In the genomic region with DNA sequence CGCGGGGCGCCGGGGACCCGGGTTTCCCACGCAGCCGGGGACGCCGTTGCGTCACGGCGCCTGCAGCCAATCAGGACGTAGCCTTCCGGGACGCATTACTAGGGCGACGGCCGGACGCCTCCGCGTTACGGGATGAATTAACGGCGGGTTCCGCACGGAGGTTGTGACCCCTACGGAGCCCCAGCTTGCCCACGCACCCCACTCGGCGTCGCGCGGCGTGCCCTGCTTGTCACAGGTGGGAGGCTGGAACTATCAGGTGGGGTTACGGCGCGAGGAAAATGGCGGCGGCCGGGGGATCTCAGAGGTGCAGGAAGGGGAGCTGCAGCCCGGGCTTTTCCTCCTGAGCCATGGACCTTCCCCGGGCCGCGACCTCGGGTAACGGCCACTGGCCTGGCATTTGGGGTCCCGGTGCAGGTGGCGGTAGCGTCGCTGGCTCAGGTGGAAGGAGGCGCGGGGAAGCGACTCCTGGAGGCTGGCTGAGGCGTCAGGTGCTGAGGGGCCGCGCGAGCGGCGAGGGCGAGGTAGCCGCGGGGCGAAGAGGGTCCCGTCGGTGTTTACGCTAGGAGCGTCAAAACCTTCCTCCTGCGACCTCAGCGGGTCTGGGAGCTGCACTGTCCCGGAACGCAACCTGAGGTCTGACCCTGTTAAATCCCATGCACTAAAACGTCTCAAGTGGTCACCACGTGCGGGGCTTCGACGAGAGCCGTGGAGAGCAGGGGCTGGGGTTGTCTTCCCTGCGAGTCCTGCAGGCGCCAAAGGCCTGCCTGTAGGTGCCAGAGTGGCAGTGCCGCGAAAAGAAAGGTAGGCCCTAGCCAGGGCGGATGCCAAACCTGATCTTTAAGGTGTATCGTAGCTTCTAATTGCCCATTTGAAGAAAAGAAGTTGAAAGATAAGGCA, we compare ENCODE assay signal across 1 cellular context.
TF ChIP-seq lines count a peak whose summit lies in the region.

A gene (plus strand): TSS at position 98 of the 897 bp plus-strand sequence. CDS start 78,345 bp downstream, outside the sequence.

TF ChIP-seq in WTC11, 78 proteins besides CTCF, POLR2A, EP300 and RAD21 (continued from another document and continues in another):
- TF ChIP-seq, protein P1, sequence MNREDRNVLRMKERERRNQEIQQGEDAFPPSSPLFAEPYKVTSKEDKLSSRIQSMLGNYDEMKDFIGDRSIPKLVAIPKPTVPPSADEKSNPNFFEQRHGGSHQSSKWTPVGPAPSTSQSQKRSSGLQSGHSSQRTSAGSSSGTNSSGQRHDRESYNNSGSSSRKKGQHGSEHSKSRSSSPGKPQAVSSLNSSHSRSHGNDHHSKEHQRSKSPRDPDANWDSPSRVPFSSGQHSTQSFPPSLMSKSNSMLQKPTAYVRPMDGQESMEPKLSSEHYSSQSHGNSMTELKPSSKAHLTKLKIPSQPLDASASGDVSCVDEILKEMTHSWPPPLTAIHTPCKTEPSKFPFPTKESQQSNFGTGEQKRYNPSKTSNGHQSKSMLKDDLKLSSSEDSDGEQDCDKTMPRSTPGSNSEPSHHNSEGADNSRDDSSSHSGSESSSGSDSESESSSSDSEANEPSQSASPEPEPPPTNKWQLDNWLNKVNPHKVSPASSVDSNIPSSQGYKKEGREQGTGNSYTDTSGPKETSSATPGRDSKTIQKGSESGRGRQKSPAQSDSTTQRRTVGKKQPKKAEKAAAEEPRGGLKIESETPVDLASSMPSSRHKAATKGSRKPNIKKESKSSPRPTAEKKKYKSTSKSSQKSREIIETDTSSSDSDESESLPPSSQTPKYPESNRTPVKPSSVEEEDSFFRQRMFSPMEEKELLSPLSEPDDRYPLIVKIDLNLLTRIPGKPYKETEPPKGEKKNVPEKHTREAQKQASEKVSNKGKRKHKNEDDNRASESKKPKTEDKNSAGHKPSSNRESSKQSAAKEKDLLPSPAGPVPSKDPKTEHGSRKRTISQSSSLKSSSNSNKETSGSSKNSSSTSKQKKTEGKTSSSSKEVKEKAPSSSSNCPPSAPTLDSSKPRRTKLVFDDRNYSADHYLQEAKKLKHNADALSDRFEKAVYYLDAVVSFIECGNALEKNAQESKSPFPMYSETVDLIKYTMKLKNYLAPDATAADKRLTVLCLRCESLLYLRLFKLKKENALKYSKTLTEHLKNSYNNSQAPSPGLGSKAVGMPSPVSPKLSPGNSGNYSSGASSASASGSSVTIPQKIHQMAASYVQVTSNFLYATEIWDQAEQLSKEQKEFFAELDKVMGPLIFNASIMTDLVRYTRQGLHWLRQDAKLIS (CRISPR knock-in tag; IDR thresholded peaks at IDR 0.05; ENCODE audit: borderline replicate concordance): no peak
- TF ChIP-seq, protein P2, sequence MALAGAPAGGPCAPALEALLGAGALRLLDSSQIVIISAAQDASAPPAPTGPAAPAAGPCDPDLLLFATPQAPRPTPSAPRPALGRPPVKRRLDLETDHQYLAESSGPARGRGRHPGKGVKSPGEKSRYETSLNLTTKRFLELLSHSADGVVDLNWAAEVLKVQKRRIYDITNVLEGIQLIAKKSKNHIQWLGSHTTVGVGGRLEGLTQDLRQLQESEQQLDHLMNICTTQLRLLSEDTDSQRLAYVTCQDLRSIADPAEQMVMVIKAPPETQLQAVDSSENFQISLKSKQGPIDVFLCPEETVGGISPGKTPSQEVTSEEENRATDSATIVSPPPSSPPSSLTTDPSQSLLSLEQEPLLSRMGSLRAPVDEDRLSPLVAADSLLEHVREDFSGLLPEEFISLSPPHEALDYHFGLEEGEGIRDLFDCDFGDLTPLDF (CRISPR knock-in tag; IDR thresholded peaks at IDR 0.05): peak; percentile 88
- TF ChIP-seq ZNF138 (CRISPR knock-in tag; conservative IDR thresholded peaks at IDR 0.05) (0 out of 2 replicates have a peak, but pooled peaks have one; percentile 47), SMAD3 (CRISPR knock-in tag; IDR thresholded peaks at IDR 0.05; ENCODE audit: borderline replicate concordance) (peak; percentile 90), GRHL2 (CRISPR knock-in tag; IDR thresholded peaks at IDR 0.05; ENCODE audit: insufficient replicate concordance, severe bottlenecking) (no peak), SMAD4 (CRISPR knock-in tag; IDR thresholded peaks at IDR 0.05) (no peak; the same call in 1 of the 2 replicates), ZNF396 (CRISPR knock-in tag; IDR thresholded peaks at IDR 0.05; ENCODE audit: borderline replicate concordance) (no peak), FOXJ3 (CRISPR knock-in tag; IDR thresholded peaks at IDR 0.05; ENCODE audit: borderline replicate concordance) (0 out of 2 replicates have a peak, but pooled peaks have one; percentile 58), CREM (CRISPR knock-in tag; IDR thresholded peaks at IDR 0.05) (peak; percentile 93), CBFB (CRISPR knock-in tag; IDR thresholded peaks at IDR 0.05; ENCODE audit: low read depth) (no peak; the same call in 1 of the 2 replicates), ZNF219 (CRISPR knock-in tag; IDR thresholded peaks at IDR 0.05; ENCODE audit: borderline replicate concordance) (no peak), CREB1 (CRISPR knock-in tag; IDR thresholded peaks at IDR 0.05) (peak; percentile 88), SP1 (CRISPR knock-in tag; conservative IDR thresholded peaks at IDR 0.05) (peak; percentile 69), NR2C2 (CRISPR knock-in tag; IDR thresholded peaks at IDR 0.05) (0 out of 2 replicates have a peak, but pooled peaks have one; percentile 48), ZNF317 (CRISPR knock-in tag; IDR thresholded peaks at IDR 0.05; ENCODE audit: borderline replicate concordance, low read depth) (0 out of 2 replicates have a peak, but pooled peaks have one; percentile 32), SOX15 (CRISPR knock-in tag; IDR thresholded peaks at IDR 0.05) (no peak)
- TF ChIP-seq, protein P3, sequence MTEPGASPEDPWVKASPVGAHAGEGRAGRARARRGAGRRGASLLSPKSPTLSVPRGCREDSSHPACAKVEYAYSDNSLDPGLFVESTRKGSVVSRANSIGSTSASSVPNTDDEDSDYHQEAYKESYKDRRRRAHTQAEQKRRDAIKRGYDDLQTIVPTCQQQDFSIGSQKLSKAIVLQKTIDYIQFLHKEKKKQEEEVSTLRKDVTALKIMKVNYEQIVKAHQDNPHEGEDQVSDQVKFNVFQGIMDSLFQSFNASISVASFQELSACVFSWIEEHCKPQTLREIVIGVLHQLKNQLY (CRISPR knock-in tag; IDR thresholded peaks at IDR 0.05): no peak
- TF ChIP-seq, protein P4, sequence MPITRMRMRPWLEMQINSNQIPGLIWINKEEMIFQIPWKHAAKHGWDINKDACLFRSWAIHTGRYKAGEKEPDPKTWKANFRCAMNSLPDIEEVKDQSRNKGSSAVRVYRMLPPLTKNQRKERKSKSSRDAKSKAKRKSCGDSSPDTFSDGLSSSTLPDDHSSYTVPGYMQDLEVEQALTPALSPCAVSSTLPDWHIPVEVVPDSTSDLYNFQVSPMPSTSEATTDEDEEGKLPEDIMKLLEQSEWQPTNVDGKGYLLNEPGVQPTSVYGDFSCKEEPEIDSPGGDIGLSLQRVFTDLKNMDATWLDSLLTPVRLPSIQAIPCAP (CRISPR knock-in tag; IDR thresholded peaks at IDR 0.05): peak; percentile 95
- TF ChIP-seq, protein P5, sequence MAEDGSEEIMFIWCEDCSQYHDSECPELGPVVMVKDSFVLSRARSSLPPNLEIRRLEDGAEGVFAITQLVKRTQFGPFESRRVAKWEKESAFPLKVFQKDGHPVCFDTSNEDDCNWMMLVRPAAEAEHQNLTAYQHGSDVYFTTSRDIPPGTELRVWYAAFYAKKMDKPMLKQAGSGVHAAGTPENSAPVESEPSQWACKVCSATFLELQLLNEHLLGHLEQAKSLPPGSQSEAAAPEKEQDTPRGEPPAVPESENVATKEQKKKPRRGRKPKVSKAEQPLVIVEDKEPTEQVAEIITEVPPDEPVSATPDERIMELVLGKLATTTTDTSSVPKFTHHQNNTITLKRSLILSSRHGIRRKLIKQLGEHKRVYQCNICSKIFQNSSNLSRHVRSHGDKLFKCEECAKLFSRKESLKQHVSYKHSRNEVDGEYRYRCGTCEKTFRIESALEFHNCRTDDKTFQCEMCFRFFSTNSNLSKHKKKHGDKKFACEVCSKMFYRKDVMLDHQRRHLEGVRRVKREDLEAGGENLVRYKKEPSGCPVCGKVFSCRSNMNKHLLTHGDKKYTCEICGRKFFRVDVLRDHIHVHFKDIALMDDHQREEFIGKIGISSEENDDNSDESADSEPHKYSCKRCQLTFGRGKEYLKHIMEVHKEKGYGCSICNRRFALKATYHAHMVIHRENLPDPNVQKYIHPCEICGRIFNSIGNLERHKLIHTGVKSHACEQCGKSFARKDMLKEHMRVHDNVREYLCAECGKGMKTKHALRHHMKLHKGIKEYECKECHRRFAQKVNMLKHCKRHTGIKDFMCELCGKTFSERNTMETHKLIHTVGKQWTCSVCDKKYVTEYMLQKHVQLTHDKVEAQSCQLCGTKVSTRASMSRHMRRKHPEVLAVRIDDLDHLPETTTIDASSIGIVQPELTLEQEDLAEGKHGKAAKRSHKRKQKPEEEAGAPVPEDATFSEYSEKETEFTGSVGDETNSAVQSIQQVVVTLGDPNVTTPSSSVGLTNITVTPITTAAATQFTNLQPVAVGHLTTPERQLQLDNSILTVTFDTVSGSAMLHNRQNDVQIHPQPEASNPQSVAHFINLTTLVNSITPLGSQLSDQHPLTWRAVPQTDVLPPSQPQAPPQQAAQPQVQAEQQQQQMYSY (CRISPR knock-in tag; IDR thresholded peaks at IDR 0.05): peak; percentile 47; the same call in 1 of the 2 replicates
- TF ChIP-seq, protein P6, sequence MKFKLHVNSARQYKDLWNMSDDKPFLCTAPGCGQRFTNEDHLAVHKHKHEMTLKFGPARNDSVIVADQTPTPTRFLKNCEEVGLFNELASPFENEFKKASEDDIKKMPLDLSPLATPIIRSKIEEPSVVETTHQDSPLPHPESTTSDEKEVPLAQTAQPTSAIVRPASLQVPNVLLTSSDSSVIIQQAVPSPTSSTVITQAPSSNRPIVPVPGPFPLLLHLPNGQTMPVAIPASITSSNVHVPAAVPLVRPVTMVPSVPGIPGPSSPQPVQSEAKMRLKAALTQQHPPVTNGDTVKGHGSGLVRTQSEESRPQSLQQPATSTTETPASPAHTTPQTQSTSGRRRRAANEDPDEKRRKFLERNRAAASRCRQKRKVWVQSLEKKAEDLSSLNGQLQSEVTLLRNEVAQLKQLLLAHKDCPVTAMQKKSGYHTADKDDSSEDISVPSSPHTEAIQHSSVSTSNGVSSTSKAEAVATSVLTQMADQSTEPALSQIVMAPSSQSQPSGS (CRISPR knock-in tag; IDR thresholded peaks at IDR 0.05; ENCODE audit: borderline replicate concordance, low read depth): 0 out of 2 replicates have a peak, but pooled peaks have one; percentile 17
- TF ChIP-seq, protein P7, sequence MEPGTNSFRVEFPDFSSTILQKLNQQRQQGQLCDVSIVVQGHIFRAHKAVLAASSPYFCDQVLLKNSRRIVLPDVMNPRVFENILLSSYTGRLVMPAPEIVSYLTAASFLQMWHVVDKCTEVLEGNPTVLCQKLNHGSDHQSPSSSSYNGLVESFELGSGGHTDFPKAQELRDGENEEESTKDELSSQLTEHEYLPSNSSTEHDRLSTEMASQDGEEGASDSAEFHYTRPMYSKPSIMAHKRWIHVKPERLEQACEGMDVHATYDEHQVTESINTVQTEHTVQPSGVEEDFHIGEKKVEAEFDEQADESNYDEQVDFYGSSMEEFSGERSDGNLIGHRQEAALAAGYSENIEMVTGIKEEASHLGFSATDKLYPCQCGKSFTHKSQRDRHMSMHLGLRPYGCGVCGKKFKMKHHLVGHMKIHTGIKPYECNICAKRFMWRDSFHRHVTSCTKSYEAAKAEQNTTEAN (CRISPR knock-in tag; IDR thresholded peaks at IDR 0.05): peak; percentile 77; the same call in 1 of the 2 replicates
- TF ChIP-seq, protein P8, sequence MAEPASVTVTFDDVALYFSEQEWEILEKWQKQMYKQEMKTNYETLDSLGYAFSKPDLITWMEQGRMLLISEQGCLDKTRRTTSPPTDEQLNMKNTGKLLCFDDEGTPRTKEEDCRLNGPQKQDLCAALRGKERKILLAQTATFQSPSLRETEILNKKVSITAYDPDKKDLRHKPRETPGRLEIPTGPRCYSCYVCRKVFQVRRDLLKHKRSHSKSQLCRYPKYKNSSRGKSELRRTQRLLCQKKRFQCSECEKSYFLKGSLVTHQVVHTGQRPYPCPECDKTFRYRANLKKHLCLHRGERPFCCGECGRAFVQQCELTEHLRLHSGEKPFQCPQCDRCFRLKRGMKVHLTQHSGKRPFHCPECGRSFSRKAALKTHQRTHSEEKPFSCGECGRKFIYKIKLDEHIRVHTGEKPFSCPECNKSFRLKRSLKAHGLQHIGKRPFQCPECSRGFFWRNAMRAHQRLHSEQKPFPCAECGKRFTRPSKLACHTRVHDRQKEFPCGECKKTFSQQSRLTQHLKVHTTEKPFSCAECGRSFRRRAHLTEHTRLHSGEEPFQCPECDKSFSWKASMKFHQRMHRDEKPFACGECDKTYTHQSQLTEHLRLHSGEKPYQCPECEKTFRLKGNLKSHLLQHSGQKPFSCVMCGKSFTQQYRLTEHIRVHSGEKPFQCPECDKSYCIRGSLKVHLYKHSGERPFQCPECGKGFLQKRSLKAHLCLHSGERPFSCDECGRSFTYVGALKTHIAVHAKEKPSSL (CRISPR knock-in tag; conservative IDR thresholded peaks at IDR 0.05): no peak
- TF ChIP-seq, protein P9, sequence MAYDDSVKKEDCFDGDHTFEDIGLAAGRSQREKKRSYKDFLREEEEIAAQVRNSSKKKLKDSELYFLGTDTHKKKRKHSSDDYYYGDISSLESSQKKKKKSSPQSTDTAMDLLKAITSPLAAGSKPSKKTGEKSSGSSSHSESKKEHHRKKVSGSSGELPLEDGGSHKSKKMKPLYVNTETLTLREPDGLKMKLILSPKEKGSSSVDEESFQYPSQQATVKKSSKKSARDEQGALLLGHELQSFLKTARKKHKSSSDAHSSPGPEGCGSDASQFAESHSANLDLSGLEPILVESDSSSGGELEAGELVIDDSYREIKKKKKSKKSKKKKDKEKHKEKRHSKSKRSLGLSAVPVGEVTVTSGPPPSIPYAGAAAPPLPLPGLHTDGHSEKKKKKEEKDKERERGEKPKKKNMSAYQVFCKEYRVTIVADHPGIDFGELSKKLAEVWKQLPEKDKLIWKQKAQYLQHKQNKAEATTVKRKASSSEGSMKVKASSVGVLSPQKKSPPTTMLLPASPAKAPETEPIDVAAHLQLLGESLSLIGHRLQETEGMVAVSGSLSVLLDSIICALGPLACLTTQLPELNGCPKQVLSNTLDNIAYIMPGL (CRISPR knock-in tag; IDR thresholded peaks at IDR 0.05): peak; percentile 83; the same call in 1 of the 2 replicates
